8 cellular contexts compared by ENCODE assay signal in genomic region chr4:81913427-81913878, GRCh38.
DNase-seq lines count a peak whose midpoint lies in the region; TF ChIP-seq lines count a peak whose summit lies in the region.

No MANE protein-coding gene starts in this region.

- peak overlapping the region; percentile 41 for H2BK15ac ChIP-seq in mesendoderm (replicated peaks; ENCODE audit: low read depth)

- no peak for TF ChIP-seq EP300 in stomach (IDR thresholded peaks at IDR 0.05)

- no peak for TF ChIP-seq POLR2A in stomach (IDR thresholded peaks at IDR 0.05)

- H3K9ac ChIP-seq in mesendoderm (ENCODE audit: low read length) = no peak overlapping the region

- no peaks in the 10 kb centered on the region for H3K4me1 ChIP-seq in mesendoderm (ENCODE audit: control insufficient read depth, low read depth, low read length)
- no peaks in the 10 kb centered on the region for H3K4me1 ChIP-seq in stomach

- H3K27ac ChIP-seq in mesendoderm (ENCODE audit: low read depth, low read length) (no peak overlapping the region), stomach (no peak overlapping the region)

- no peaks in the 10 kb centered on the region for H3K79me1 ChIP-seq in mesendoderm (ENCODE audit: low read length)

- H3K4me3 ChIP-seq in GM12875 (ENCODE audit: low read depth, low read length) (no peak overlapping the region), mesendoderm (ENCODE audit: low read length) (no peak overlapping the region), stomach (no peak overlapping the region)

- H3K79me2 ChIP-seq in mesendoderm (ENCODE audit: control insufficient read depth, insufficient read depth, low read length) = no peaks in the 10 kb centered on the region

- H3K4ac ChIP-seq in mesendoderm (ENCODE audit: low read depth, low read length) = peak overlapping the region; percentile 87

- H3K9me3 ChIP-seq in stomach = no peaks in the 10 kb centered on the region

- H4K8ac ChIP-seq in mesendoderm (ENCODE audit: low read depth, low read length) = no peak overlapping the region

- H3K27me3 ChIP-seq in mesendoderm (ENCODE audit: insufficient read depth, low read length, poor library complexity) = no peaks in the 10 kb centered on the region
- no peaks in the 10 kb centered on the region for H3K27me3 ChIP-seq in stomach

- DNase-seq in H4 (ENCODE audit: low spot score) = peak; percentile 73
- DNase-seq in M059J (ENCODE audit: low read depth) = peak; percentile 43
- peak; percentile 4 for DNase-seq in activated CD4-positive, CD25-positive, alpha-beta regulatory T cell treated with anti-CD3 and anti-CD28 coated beads, Interleukin-2, amount 50 U/mL, for 16 hours (ENCODE audit: low read depth, low spot score)
- DNase-seq in dermis microvascular lymphatic vessel endothelial cell (ENCODE audit: low read depth in 2 of 2) = peak; percentile 4 to 30
- peak; percentile 94 for DNase-seq in mesendoderm
- peak; percentile 45 for DNase-seq in stomach
- DNase-seq in occipital lobe (lab: John Stamatoyannopoulos, UW) = no peak

- no peak overlapping the region for H2AK5ac ChIP-seq in mesendoderm (ENCODE audit: low read length)

- WGBS in mesendoderm (ENCODE audit: extremely low coverage, insufficient coverage, low lambda C conversion rate) = no CpG with 5 or more reads among the region's 12 CpGs
- 23 to 28% (median 25%) methylated on average over 12 of the region's 12 CpGs for WGBS in stomach, 5 donors

- intact Hi-C loops in stomach (cut with DNase I; ENCODE audit: low total_unique reads) = no loop called here

- no peak overlapping the region for H2BK5ac ChIP-seq in mesendoderm (ENCODE audit: low read length)

- H3K23ac ChIP-seq in mesendoderm (ENCODE audit: low read length) = no peak overlapping the region

- no peak overlapping the region for H2BK120ac ChIP-seq in mesendoderm (ENCODE audit: low read depth, low read length)

- H3K18ac ChIP-seq in mesendoderm (ENCODE audit: low read length) = peak overlapping the region; percentile 53

- no peak overlapping the region for H4K5ac ChIP-seq in mesendoderm (ENCODE audit: low read length)

- no peaks in the 10 kb centered on the region for H3K36me3 ChIP-seq in mesendoderm (ENCODE audit: control insufficient read depth, insufficient read depth, low read length)
- no peaks in the 10 kb centered on the region for H3K36me3 ChIP-seq in stomach

- peak overlapping the region; percentile 24 for H3K4me2 ChIP-seq in mesendoderm (ENCODE audit: low read length)

- peak overlapping the region; percentile 20 for H3K56ac ChIP-seq in mesendoderm (ENCODE audit: low read length)

- TF ChIP-seq CTCF in GM12875 (IDR thresholded peaks at IDR 0.05; ENCODE audit: borderline replicate concordance, insufficient read depth, low read depth, low read length) = peak; percentile 88
- TF ChIP-seq CTCF in stomach (IDR thresholded peaks at IDR 0.05) = peak in 5 of 7 experiments; percentile 5 to 42 (median 22)
